In genomic region chr4:148437439-148437838, GRCh38 we compare ENCODE assay signal across 24 cellular contexts.
"Had no signal": no experiment of that assay in that cellular context is flagged by ENCODE, and none has a peak within 500 bp of the region (broad histone marks: within the 10 kb centered on the region; RNA-seq: fewer than 3 reads in every experiment).

No MANE protein-coding gene starts in this region.

- H3K9me3 Mint-ChIP-seq: dendritic cell treated with granulocyte-macrophage colony-stimulating factor and Interleukin-4, amounts not matched to agents 40 ng/mL and 50 ng/mL, for 4 days; effector memory CD8-positive, alpha-beta T cell; endodermal cell; immature natural killer cell had no signal

- H3K27ac Mint-ChIP-seq: dendritic cell treated with granulocyte-macrophage colony-stimulating factor and Interleukin-4, amounts not matched to agents 40 ng/mL and 50 ng/mL, for 4 days; effector memory CD8-positive, alpha-beta T cell; endodermal cell; immature natural killer cell had no signal

- FAIRE-seq: endometrium, frontal cortex, kidney had no signal

- H3K27ac ChIP-seq: epithelial cell of prostate, esophagus muscularis mucosa, foreskin keratinocyte, gastroesophageal sphincter, hepatocyte, lower lobe of right lung had no signal

- H3K4me3 Mint-ChIP-seq: dendritic cell treated with granulocyte-macrophage colony-stimulating factor and Interleukin-4, amounts not matched to agents 40 ng/mL and 50 ng/mL, for 4 days; effector memory CD8-positive, alpha-beta T cell; endodermal cell; immature natural killer cell had no signal

- H2AFZ ChIP-seq: hepatocyte had no signal

- H3K27me3 Mint-ChIP-seq: effector memory CD8-positive, alpha-beta T cell had no signal

- H3K36me3 ChIP-seq: colonic mucosa, left lung, lower lobe of right lung had no signal

- H3K4me3 ChIP-seq: colonic mucosa, esophagus muscularis mucosa, gastroesophageal sphincter, heart left ventricle, hepatocyte, left lung, lower lobe of right lung had no signal

- ATAC-seq: effector memory CD8-positive, alpha-beta T cell; foreskin keratinocyte; gastroesophageal sphincter; heart left ventricle; left colon; left lung; lower lobe of right lung had no signal

- H3K27me3 ChIP-seq: colonic mucosa, esophagus muscularis mucosa, gastroesophageal sphincter had no signal

- H3K4me2 ChIP-seq: hepatocyte had no signal

- H3K9me3 ChIP-seq: colonic mucosa, esophagus muscularis mucosa, gastroesophageal sphincter, heart left ventricle, left lung, lower lobe of right lung had no signal

- DNase-seq: colonic mucosa; cortex of kidney; effector CD8-positive, alpha-beta T cell; effector memory CD8-positive, alpha-beta T cell; endodermal cell; foreskin keratinocyte; heart left ventricle; hypothalamus; immature natural killer cell; islet precursor cell; kidney; kidney glomerular epithelial cell; left colon; left lung; lower lobe of right lung; mesenchymal stem cell; midbrain had no signal

- H3K4me1 ChIP-seq: colonic mucosa, foreskin keratinocyte had no signal
